Comparison of ENCODE assay signal across 20 cellular contexts in the genomic region with DNA sequence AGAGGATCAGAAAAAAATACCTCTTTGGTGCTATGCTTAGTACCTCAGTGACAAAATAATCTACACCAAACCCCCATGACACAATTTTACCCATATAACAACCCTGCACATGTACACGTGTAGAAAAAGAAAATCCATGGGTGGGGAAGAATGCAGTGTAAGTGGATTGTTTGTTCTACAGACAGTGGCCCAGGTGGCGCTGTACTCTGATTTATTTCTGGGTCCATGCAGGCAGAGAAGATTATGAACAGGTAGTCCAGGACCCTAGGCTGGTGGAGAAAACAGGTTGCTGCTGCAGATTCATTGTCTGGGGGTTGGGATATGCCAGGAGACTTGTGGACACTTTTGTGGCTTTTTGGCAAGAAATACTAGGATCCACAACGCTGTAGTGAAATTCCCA.
"Had no signal": no experiment of that assay in that cellular context is flagged by ENCODE, and none has a peak within 500 bp of the region (broad histone marks: within the 10 kb centered on the region; RNA-seq: fewer than 3 reads in every experiment).

No MANE protein-coding gene starts in this region.

- DNase-seq: activated B cell treated with CpG ODN at 0.5 μM for 24 hours; activated CD4-positive, alpha-beta T cell treated with anti-CD3 and anti-CD28 coated beads, Interleukin-2, amount 50 U/mL, for 4 hours; activated gamma-delta T cell; activated naive CD4-positive, alpha-beta T cell treated with anti-CD3 and anti-CD28 coated beads, Interleukin-2, amount 50 U/mL, for 16 hours; activated naive CD8-positive, alpha-beta T cell treated with anti-CD3 and anti-CD28 coated beads, Interleukin-2, amount 50 U/mL, for 24 hours; amygdala; caudate nucleus; gastrocnemius medialis; glutamatergic neuron; left lung; mesendoderm; mucosa of descending colon; right cardiac atrium; stimulated activated CD4-positive, alpha-beta T cell treated with anti-CD3 and anti-CD28 coated beads, Interleukin-15, amount 100 ng/mL, for 24 hours; stimulated activated CD4-positive, alpha-beta T cell treated with anti-CD3 and anti-CD28 coated beads, Interleukin-2, amount 100 ng/mL, for 24 hours; stimulated activated naive CD4-positive, alpha-beta T cell treated with Interleukin-2 at 50 U/mL for 16 hours; T-helper 2 cell had no signal

- H3K4me3 Mint-ChIP-seq: activated B cell treated with CpG ODN at 0.5 μM for 24 hours; activated naive CD8-positive, alpha-beta T cell treated with anti-CD3 and anti-CD28 coated beads, Interleukin-2, amount 50 U/mL, for 24 hours; natural killer cell treated with Interleukin-12 subunit alpha and Interleukin-12 subunit beta and Interleukin-15 and Interleukin-18, amount 100 ng/mL, for 72 hours had no signal

- H3K27me3 Mint-ChIP-seq: activated B cell treated with CpG ODN at 0.5 μM for 24 hours; activated naive CD8-positive, alpha-beta T cell treated with anti-CD3 and anti-CD28 coated beads, Interleukin-2, amount 50 U/mL, for 24 hours; natural killer cell treated with Interleukin-12 subunit alpha and Interleukin-12 subunit beta and Interleukin-15 and Interleukin-18, amount 100 ng/mL, for 72 hours had no signal

- H3K4me1 ChIP-seq: gastrocnemius medialis, left lung, tibial nerve had no signal

- H3K27ac Mint-ChIP-seq: activated B cell treated with CpG ODN at 0.5 μM for 24 hours; activated naive CD8-positive, alpha-beta T cell treated with anti-CD3 and anti-CD28 coated beads, Interleukin-2, amount 50 U/mL, for 24 hours; natural killer cell treated with Interleukin-12 subunit alpha and Interleukin-12 subunit beta and Interleukin-15 and Interleukin-18, amount 100 ng/mL, for 72 hours had no signal

- ATAC-seq: activated naive CD8-positive, alpha-beta T cell treated with anti-CD3 and anti-CD28 coated beads, Interleukin-2, amount 50 U/mL, for 24 hours; gastrocnemius medialis; left lung; mucosa of descending colon; natural killer cell treated with Interleukin-12 subunit alpha and Interleukin-12 subunit beta and Interleukin-15 and Interleukin-18, amount 100 ng/mL, for 72 hours; right cardiac atrium had no signal

- H3K27me3 ChIP-seq: gastrocnemius medialis, left lung, tibial nerve had no signal

- H3K27ac ChIP-seq: epithelial cell of prostate, gastrocnemius medialis, left lung, tibial nerve had no signal
